20 cellular contexts compared by ENCODE assay signal in the genomic region with DNA sequence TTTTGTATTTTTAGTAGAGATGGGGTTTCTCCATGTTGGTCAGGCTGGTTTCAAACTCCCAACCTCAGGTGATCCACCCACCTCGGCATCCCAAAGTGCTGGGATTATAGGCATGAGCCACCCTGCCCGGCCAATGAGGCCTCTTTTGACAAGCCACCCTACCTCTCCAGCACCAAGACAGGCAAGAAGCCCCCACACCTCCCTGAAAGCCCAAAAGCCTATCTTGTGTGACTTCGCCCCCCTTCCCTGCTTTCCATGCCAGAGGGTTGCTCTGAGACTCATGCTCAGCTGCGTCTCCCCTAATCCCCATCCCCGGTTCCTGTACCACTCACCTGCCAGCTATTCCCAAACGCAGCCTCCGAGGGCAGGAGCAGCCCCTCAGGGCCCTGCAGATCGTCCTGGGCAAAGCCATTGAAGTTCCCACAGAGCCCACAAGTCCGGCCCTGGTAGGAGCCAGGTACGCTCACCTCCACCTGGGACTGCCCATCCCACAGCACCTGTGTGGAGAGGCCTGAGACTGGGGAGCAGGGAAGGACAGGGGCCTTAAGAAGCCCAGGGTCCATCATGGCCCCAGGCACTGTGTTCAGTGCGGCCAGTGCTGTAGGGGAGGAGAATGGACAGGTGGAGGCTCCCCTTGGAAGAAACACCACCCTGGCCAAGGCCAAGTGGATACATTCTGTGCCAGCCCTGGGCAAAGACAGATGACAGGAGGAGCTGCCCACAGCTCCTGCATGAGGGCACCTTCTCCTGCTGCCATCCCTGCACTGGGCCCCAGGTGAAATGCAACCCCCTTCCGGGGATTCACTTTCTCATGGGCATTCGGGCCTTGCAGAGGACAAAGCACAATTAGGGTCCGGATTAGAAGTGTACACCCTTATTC. TPM values are rescaled to one million over a fixed set of nuclear protein-coding genes. Genes with fewer than 3 reads are reported as not detected.
"Had no signal": no experiment of that assay in that cellular context is flagged by ENCODE, and none has a peak within 500 bp of the region (broad histone marks: within the 10 kb centered on the region; RNA-seq: fewer than 3 reads in every experiment).

No MANE protein-coding gene starts in this region.

- ATAC-seq: activated CD4-positive, alpha-beta T cell treated with anti-CD3 and anti-CD28 coated beads for 36 hours; activated T-cell treated with anti-CD3 and anti-CD28 coated beads, Interleukin-2, amount 50 U/mL, for 72 hours; gastrocnemius medialis; heart left ventricle; naive thymus-derived CD8-positive, alpha-beta T cell; SK-N-SH treated with all-trans-retinoic acid at 6 μM for 48 hours; stimulated activated naive CD8-positive, alpha-beta T cell treated with anti-CD3 and anti-CD28 coated beads, Interleukin-15, Interleukin-2, amounts not matched to agents 100 U/mL and 50 U/mL, for 24 hours had no signal

- H3K36me3 ChIP-seq: gastrocnemius medialis, heart left ventricle, neutrophil, right atrium auricular region, transverse colon, WERI-Rb-1 had no signal

- H3K27ac Mint-ChIP-seq: activated CD4-positive, alpha-beta T cell treated with anti-CD3 and anti-CD28 coated beads for 36 hours; activated naive CD8-positive, alpha-beta T cell; activated T-cell treated with anti-CD3 and anti-CD28 coated beads, Interleukin-2, amount 50 U/mL, for 72 hours; brain; naive thymus-derived CD8-positive, alpha-beta T cell; progenitor cell of endocrine pancreas had no signal

- H3K27me3 Mint-ChIP-seq: activated CD4-positive, alpha-beta T cell treated with anti-CD3 and anti-CD28 coated beads for 36 hours; central memory CD8-positive, alpha-beta T cell; progenitor cell of endocrine pancreas had no signal

- H3K27ac ChIP-seq: gastrocnemius medialis, heart left ventricle, neutrophil, right atrium auricular region, skin epidermis, transverse colon, WERI-Rb-1 had no signal

- H3K36me3 Mint-ChIP-seq: activated naive CD8-positive, alpha-beta T cell; brain; naive thymus-derived CD8-positive, alpha-beta T cell had no signal

- H3K9me3 Mint-ChIP-seq: activated T-cell treated with anti-CD3 and anti-CD28 coated beads, Interleukin-2, amount 50 U/mL, for 72 hours; brain; central memory CD8-positive, alpha-beta T cell; naive thymus-derived CD8-positive, alpha-beta T cell had no signal

- H3K4me3 ChIP-seq: gastrocnemius medialis, heart left ventricle, right atrium auricular region, skin epidermis, transverse colon had no signal

- H3K4me3 Mint-ChIP-seq: activated CD4-positive, alpha-beta T cell treated with anti-CD3 and anti-CD28 coated beads for 36 hours; activated naive CD8-positive, alpha-beta T cell; activated T-cell treated with anti-CD3 and anti-CD28 coated beads, Interleukin-2, amount 50 U/mL, for 72 hours; brain; central memory CD8-positive, alpha-beta T cell; naive thymus-derived CD8-positive, alpha-beta T cell had no signal

- H3K4me1 Mint-ChIP-seq: activated CD4-positive, alpha-beta T cell treated with anti-CD3 and anti-CD28 coated beads for 36 hours; central memory CD8-positive, alpha-beta T cell had no signal

- H3K27me3 ChIP-seq: gastrocnemius medialis, heart left ventricle, neutrophil, right atrium auricular region, transverse colon had no signal

- H3K9me3 ChIP-seq: gastrocnemius medialis, heart left ventricle, neutrophil, right atrium auricular region, transverse colon had no signal

- DNase-seq: activated CD4-positive, alpha-beta T cell treated with anti-CD3 and anti-CD28 coated beads for 36 hours; activated CD8-positive, alpha-beta memory T cell treated with anti-CD3 and anti-CD28 coated beads, Interleukin-2, amount 50 U/mL, for 48 hours; activated gamma-delta T cell treated with Interleukin-2 at 50 U/mL for 16 hours; activated T-cell treated with anti-CD3 and anti-CD28 coated beads, Interleukin-2, amount 50 U/mL, for 72 hours; dermis blood vessel endothelial cell; erythroblast; stimulated activated naive CD8-positive, alpha-beta T cell treated with anti-CD3 and anti-CD28 coated beads, Interleukin-15, Interleukin-2, amounts not matched to agents 100 U/mL and 50 U/mL, for 24 hours had no signal

RNA-seq across cellular contexts. Expression of a gene that starts 32.0 kb away (rescaled TPM):
- total RNA-seq: activated CD4-positive, alpha-beta T cell treated with anti-CD3 and anti-CD28 coated beads for 36 hours; right atrium auricular region had no signal

RNA-seq across cellular contexts. Expression of a gene that starts 48.3 kb away (rescaled TPM):
- total RNA-seq: naive thymus-derived CD8-positive, alpha-beta T cell had no signal
